Comparison of ENCODE assay signal across 1 cellular context in the genomic region with DNA sequence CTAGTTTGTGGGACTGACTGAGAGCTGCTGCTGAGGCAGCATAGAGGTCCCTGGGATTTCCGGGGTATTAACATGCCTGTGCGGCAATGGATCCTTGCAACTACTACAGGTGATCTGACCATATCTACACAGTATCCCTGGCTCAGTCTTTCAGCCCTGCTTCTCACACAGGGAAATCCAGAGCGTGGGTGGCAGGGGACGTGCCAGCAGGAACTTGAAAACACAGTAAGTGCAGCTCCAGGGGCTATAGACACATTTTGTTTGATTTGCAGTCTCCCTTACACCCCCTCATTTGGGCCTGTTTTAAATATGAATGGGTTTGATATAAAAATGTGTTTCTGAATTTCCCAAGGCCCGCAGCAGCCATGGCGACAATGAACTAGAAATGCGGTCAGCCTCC.
TF ChIP-seq lines count a peak whose summit lies in the region.

No MANE protein-coding gene starts in this region.

TF ChIP-seq in GM23338, 12 proteins besides CTCF, POLR2A, EP300 and RAD21 (continued from another document):
- TF ChIP-seq, protein P1, sequence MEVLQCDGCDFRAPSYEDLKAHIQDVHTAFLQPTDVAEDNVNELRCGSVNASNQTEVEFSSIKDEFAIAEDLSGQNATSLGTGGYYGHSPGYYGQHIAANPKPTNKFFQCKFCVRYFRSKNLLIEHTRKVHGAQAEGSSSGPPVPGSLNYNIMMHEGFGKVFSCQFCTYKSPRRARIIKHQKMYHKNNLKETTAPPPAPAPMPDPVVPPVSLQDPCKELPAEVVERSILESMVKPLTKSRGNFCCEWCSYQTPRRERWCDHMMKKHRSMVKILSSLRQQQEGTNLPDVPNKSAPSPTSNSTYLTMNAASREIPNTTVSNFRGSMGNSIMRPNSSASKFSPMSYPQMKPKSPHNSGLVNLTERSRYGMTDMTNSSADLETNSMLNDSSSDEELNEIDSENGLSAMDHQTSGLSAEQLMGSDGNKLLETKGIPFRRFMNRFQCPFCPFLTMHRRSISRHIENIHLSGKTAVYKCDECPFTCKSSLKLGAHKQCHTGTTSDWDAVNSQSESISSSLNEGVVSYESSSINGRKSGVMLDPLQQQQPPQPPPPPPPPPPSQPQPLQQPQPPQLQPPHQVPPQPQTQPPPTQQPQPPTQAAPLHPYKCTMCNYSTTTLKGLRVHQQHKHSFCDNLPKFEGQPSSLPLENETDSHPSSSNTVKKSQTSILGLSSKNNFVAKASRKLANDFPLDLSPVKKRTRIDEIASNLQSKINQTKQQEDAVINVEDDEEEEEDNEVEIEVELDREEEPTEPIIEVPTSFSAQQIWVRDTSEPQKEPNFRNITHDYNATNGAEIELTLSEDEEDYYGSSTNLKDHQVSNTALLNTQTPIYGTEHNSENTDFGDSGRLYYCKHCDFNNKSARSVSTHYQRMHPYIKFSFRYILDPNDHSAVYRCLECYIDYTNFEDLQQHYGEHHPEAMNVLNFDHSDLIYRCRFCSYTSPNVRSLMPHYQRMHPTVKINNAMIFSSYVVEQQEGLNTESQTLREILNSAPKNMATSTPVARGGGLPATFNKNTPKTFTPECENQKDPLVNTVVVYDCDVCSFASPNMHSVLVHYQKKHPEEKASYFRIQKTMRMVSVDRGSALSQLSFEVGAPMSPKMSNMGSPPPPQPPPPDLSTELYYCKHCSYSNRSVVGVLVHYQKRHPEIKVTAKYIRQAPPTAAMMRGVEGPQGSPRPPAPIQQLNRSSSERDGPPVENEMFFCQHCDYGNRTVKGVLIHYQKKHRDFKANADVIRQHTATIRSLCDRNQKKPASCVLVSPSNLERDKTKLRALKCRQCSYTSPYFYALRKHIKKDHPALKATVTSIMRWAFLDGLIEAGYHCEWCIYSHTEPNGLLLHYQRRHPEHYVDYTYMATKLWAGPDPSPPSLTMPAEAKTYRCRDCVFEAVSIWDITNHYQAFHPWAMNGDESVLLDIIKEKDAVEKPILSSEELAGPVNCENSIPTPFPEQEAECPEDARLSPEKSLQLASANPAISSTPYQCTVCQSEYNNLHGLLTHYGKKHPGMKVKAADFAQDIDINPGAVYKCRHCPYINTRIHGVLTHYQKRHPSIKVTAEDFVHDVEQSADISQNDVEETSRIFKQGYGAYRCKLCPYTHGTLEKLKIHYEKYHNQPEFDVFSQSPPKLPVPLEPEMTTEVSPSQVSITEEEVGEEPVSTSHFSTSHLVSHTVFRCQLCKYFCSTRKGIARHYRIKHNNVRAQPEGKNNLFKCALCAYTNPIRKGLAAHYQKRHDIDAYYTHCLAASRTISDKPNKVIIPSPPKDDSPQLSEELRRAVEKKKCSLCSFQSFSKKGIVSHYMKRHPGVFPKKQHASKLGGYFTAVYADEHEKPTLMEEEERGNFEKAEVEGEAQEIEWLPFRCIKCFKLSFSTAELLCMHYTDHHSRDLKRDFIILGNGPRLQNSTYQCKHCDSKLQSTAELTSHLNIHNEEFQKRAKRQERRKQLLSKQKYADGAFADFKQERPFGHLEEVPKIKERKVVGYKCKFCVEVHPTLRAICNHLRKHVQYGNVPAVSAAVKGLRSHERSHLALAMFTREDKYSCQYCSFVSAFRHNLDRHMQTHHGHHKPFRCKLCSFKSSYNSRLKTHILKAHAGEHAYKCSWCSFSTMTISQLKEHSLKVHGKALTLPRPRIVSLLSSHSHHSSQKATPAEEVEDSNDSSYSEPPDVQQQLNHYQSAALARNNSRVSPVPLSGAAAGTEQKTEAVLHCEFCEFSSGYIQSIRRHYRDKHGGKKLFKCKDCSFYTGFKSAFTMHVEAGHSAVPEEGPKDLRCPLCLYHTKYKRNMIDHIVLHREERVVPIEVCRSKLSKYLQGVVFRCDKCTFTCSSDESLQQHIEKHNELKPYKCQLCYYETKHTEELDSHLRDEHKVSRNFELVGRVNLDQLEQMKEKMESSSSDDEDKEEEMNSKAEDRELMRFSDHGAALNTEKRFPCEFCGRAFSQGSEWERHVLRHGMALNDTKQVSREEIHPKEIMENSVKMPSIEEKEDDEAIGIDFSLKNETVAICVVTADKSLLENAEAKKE (CRISPR knock-in tag; IDR thresholded peaks at IDR 0.05) = no peak
- TF ChIP-seq EZH2phosphoT487 (IDR thresholded peaks at IDR 0.05; ENCODE audit: unreplicated experiment) = no peak
- no peak for TF ChIP-seq CREB1 (CRISPR knock-in tag; IDR thresholded peaks at IDR 0.05; ENCODE audit: low read depth)
